ENCODE assay signal across 1 cellular context in genomic region chr1:91020486-91020885, GRCh38.
TF ChIP-seq lines count a peak whose summit lies in the region.

No MANE protein-coding gene starts in this region.

TF ChIP-seq in IMR-90, 13 proteins besides CTCF, POLR2A, EP300 and RAD21 (continued from another document):
- no peak for TF ChIP-seq ELK1 (IDR thresholded peaks at IDR 0.05; ENCODE audit: borderline replicate concordance, low read depth, low read length)
- TF ChIP-seq MAFK (IDR thresholded peaks at IDR 0.05; ENCODE audit: low read depth, low read length), result no peak
